ENCODE assay signal across 16 cellular contexts in the genomic region with DNA sequence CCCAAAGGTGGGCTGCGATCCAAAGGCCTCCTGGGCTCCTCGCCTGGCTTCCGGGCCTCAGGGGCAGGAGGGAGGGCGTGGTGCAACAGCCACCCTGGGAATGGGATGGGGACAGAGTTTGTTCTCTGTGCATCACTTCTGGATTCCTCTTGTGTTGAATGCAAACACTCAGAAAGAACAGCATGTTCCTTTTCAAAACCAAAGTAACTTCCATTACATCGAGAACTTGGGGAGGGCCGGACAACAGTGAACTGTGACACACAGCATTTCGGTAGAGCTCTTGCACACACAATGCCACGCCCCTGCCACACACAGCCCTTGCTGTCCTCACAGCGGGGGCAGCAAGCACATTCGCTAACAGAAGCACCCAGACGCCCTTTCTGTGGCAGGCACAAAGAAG. TPM values are rescaled to one million over a fixed set of nuclear protein-coding genes. Genes with fewer than 3 reads are reported as not detected.
DNase-seq lines count a peak whose midpoint lies in the region; ATAC-seq, FAIRE-seq and TF ChIP-seq lines count a peak whose summit lies in the region.
"Had no signal": no experiment of that assay in that cellular context is flagged by ENCODE, and none has a peak within 500 bp of the region (broad histone marks: within the 10 kb centered on the region; RNA-seq: fewer than 3 reads in every experiment).

No MANE protein-coding gene starts in this region.

- WGBS in neuronal stem cell (ENCODE audit: extremely low coverage in 2 of 2, insufficient read length in 2 of 2, insufficient replicate concordance in 1 of 2), 2 donors, result no CpG with 5 or more reads among the region's 11 CpGs

- no peak for DNase-seq in activated CD4-positive, alpha-beta T cell treated with anti-CD3 and anti-CD28 coated beads for 36 hours
- DNase-seq in activated CD4-positive, alpha-beta T cell treated with anti-CD3 and anti-CD28 coated beads, Interleukin-2, amount 50 U/mL, for 4 hours, result no peak
- peak; percentile 41 for DNase-seq in epithelial cell of esophagus (ENCODE audit: low read depth)
- no peak for DNase-seq in neuronal stem cell (ENCODE audit: low spot score)
- DNase-seq in urothelium cell line (ENCODE audit: low spot score), result no peak
- DNase-seq in activated effector memory CD4-positive, alpha-beta T cell treated with Interleukin-2 at 50 U/mL for 16 hours, result no peak
- DNase-seq in SIG-M5 treated with dmso at 0.1 percent for 504 hours (lab: John Stamatoyannopoulos, UW; ENCODE audit: unreplicated experiment), result no peak
- DNase-seq: activated B cell treated with CpG ODN at 0.5 μM for 24 hours; activated T-cell treated with anti-CD3 and anti-CD28 coated beads, Interleukin-2, amount 50 U/mL, for 1 hour; kidney; NCI-H446 treated with DMSO at 0.1 percent for 48 hours; SHP77; stimulated activated CD4-positive, alpha-beta T cell treated with anti-CD3 and anti-CD28 coated beads, Interleukin-1b, Interleukin-23, amount 100 ng/mL, for 48 hours; stimulated activated naive B cell treated with anti-CD40 and anti-IgM and Interleukin-4, amounts not matched to agents 10 μg/mL and 1 μg/mL and 100 μg/mL, for 72 hours had no signal

- no peaks in the 10 kb centered on the region for H3K27me3 Mint-ChIP-seq in activated CD4-positive, alpha-beta T cell treated with anti-CD3 and anti-CD28 coated beads for 36 hours
- H3K27me3 Mint-ChIP-seq: activated B cell treated with CpG ODN at 0.5 μM for 24 hours; stimulated activated naive B cell treated with anti-CD40 and anti-IgM and Interleukin-4, amounts not matched to agents 10 μg/mL and 1 μg/mL and 100 μg/mL, for 72 hours had no signal

- no peak for TF ChIP-seq CTCF in epithelial cell of esophagus (IDR thresholded peaks at IDR 0.05; ENCODE audit: insufficient read depth, low read depth, low read length, missing control alignments)

- H3K4me1 Mint-ChIP-seq in activated CD4-positive, alpha-beta T cell treated with anti-CD3 and anti-CD28 coated beads for 36 hours, result peaks cover 2% of the 10 kb centered on the region
- H3K4me1 Mint-ChIP-seq: activated B cell treated with CpG ODN at 0.5 μM for 24 hours; neural crest cell; stimulated activated naive B cell treated with anti-CD40 and anti-IgM and Interleukin-4, amounts not matched to agents 10 μg/mL and 1 μg/mL and 100 μg/mL, for 72 hours had no signal

- H3K4me3 Mint-ChIP-seq in activated CD4-positive, alpha-beta T cell treated with anti-CD3 and anti-CD28 coated beads for 36 hours, result no peak overlapping the region
- H3K4me3 Mint-ChIP-seq: activated B cell treated with CpG ODN at 0.5 μM for 24 hours; neural crest cell; stimulated activated naive B cell treated with anti-CD40 and anti-IgM and Interleukin-4, amounts not matched to agents 10 μg/mL and 1 μg/mL and 100 μg/mL, for 72 hours had no signal

- H2AK5ac ChIP-seq in neuronal stem cell (ENCODE audit: low read depth, low read length), result no peak overlapping the region

- H3K4me1 ChIP-seq in neuronal stem cell (ENCODE audit: control insufficient read depth in 2 of 2, insufficient read depth in 1 of 2, low read depth in 1 of 2, low read length in 2 of 2), result peaks cover 0 to 4% of the 10 kb centered on the region in 2 donors

- no peak overlapping the region for H2BK15ac ChIP-seq in neuronal stem cell (ENCODE audit: low read length)

- no peak overlapping the region for H3K4ac ChIP-seq in neuronal stem cell (ENCODE audit: low read length)

- POLR2A ChIA-PET in activated CD4-positive, alpha-beta T cell treated with anti-CD3 and anti-CD28 coated beads for 36 hours (lab: Charles Lee), result no interaction called here

- peak; percentile 5 for FAIRE-seq in urothelium cell line (lab: Jason Lieb, UNC)
- FAIRE-seq: kidney had no signal

- no peak overlapping the region for H3K14ac ChIP-seq in neuronal stem cell (ENCODE audit: low read length)

- CTCF ChIA-PET in activated CD4-positive, alpha-beta T cell treated with anti-CD3 and anti-CD28 coated beads for 36 hours (lab: Charles Lee), result no interaction called here

- peak overlapping the region; percentile 38 for H4K91ac ChIP-seq in neuronal stem cell (ENCODE audit: low read depth, low read length, poor library complexity)

- intact Hi-C loops in activated CD4-positive, alpha-beta T cell treated with anti-CD3 and anti-CD28 coated beads for 36 hours (cut with DNase I, micrococcal nuclease), result no loop called here

- H3K27me3 ChIP-seq in neuronal stem cell (ENCODE audit: control insufficient read depth in 3 of 3, insufficient read depth in 3 of 3, low read depth in 1 of 3, low read length in 3 of 3), result no peaks in the 10 kb centered on the region

- H3K79me1 ChIP-seq in neuronal stem cell (ENCODE audit: low read depth, low read length), result no peaks in the 10 kb centered on the region

- H3K27ac Mint-ChIP-seq in activated CD4-positive, alpha-beta T cell treated with anti-CD3 and anti-CD28 coated beads for 36 hours, result peak overlapping the region; percentile 20
- H3K27ac Mint-ChIP-seq: activated B cell treated with CpG ODN at 0.5 μM for 24 hours; stimulated activated naive B cell treated with anti-CD40 and anti-IgM and Interleukin-4, amounts not matched to agents 10 μg/mL and 1 μg/mL and 100 μg/mL, for 72 hours had no signal

- H3K4me3 ChIP-seq in epithelial cell of esophagus (ENCODE audit: low read length) (no peak overlapping the region), neuronal stem cell (ENCODE audit: low read length in 2 of 2) (no peak overlapping the region)

- no peak overlapping the region for H2BK12ac ChIP-seq in neuronal stem cell (ENCODE audit: low read length)

- peaks cover 0 to 2% of the 10 kb centered on the region in 2 donors for H3K36me3 ChIP-seq in neuronal stem cell (replicated peaks in 1 of 2; ENCODE audit: control insufficient read depth in 2 of 2, insufficient read depth in 2 of 2, low read length in 2 of 2)

- no peak overlapping the region for H2AFZ ChIP-seq in neuronal stem cell (ENCODE audit: low read length)

- no peak overlapping the region for H3K27ac ChIP-seq in neuronal stem cell (replicated peaks; ENCODE audit: low read length)

- H3K9me3 Mint-ChIP-seq in activated CD4-positive, alpha-beta T cell treated with anti-CD3 and anti-CD28 coated beads for 36 hours (ENCODE audit: low read depth), result no peaks in the 10 kb centered on the region
- H3K9me3 Mint-ChIP-seq: activated B cell treated with CpG ODN at 0.5 μM for 24 hours; neural crest cell; stimulated activated naive B cell treated with anti-CD40 and anti-IgM and Interleukin-4, amounts not matched to agents 10 μg/mL and 1 μg/mL and 100 μg/mL, for 72 hours had no signal

- no peak overlapping the region for H3K18ac ChIP-seq in neuronal stem cell (ENCODE audit: low read length)

- no peak overlapping the region for H2BK120ac ChIP-seq in neuronal stem cell (ENCODE audit: low read depth, low read length)

- peak overlapping the region; percentile 10 for H3K23ac ChIP-seq in neuronal stem cell (ENCODE audit: low read depth, low read length, poor library complexity)

- H3K9ac ChIP-seq in neuronal stem cell (ENCODE audit: low read depth, low read length, poor library complexity), result no peak overlapping the region

- peaks cover 0 to 2% of the 10 kb centered on the region in 2 donors for H3K9me3 ChIP-seq in neuronal stem cell (replicated peaks in 1 of 2; ENCODE audit: control insufficient read depth in 2 of 2, insufficient read depth in 1 of 2, low read depth in 1 of 2, low read length in 2 of 2)

- H2BK5ac ChIP-seq in neuronal stem cell (ENCODE audit: low read length), result peak overlapping the region; percentile 75

- no peak overlapping the region for H3K4me2 ChIP-seq in neuronal stem cell (ENCODE audit: insufficient read depth, low read length, poor library complexity, severe bottlenecking)

- no peak overlapping the region for H4K8ac ChIP-seq in neuronal stem cell (ENCODE audit: low read depth, low read length)

- no peaks in the 10 kb centered on the region for H3K36me3 Mint-ChIP-seq in activated CD4-positive, alpha-beta T cell treated with anti-CD3 and anti-CD28 coated beads for 36 hours (ENCODE audit: low read depth)

- no peak for ATAC-seq in activated CD4-positive, alpha-beta T cell treated with anti-CD3 and anti-CD28 coated beads for 36 hours
- ATAC-seq in GM19395 (IDR thresholded peaks at IDR 0.05; ENCODE audit: unreplicated experiment), result no peak
- ATAC-seq: stimulated activated naive B cell treated with anti-CD40 and anti-IgM and Interleukin-4, amounts not matched to agents 10 μg/mL and 1 μg/mL and 100 μg/mL, for 72 hours had no signal

RNA-seq across cellular contexts. Expression of a gene that starts 36.1 kb away (rescaled TPM):
- total RNA-seq in activated CD4-positive, alpha-beta T cell treated with anti-CD3 and anti-CD28 coated beads for 36 hours, result 100 to 1,000 TPM; 239 to 259 TPM
- 128 TPM for polyA plus RNA-seq in neuronal stem cell (2013, experiment 1 of 2)
- 131 TPM for polyA plus RNA-seq in neuronal stem cell (2013, experiment 2 of 2)
